14 cellular contexts compared by ENCODE assay signal in the genomic region with DNA sequence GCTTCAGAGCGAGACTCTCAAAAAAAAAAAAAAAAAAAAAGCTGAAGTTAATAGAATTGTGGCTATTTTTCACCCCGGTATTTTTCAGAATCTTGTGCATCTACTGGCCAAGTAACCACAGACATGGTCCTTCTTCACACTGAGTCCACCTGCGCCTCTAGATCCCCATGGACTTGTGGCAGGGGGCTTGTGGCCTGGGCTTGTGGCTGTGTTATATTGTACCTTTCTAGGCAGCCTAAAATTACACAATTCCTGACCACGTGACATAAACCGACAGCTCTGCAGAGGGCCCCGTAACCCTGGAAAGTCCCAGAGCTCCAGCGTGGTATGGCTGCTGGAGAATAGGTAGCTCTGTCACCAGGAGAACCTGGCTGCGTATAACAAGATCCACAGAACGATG. TPM values are rescaled to one million over a fixed set of nuclear protein-coding genes. Genes with fewer than 3 reads are reported as not detected.
A peak's percentile ranks its signal among the peaks of the same experiment; 100 is the strongest.
DNase-seq lines count a peak whose midpoint lies in the region; TF ChIP-seq lines count a peak whose summit lies in the region.
"Had no signal": no experiment of that assay in that cellular context is flagged by ENCODE, and none has a peak within 500 bp of the region (broad histone marks: within the 10 kb centered on the region; RNA-seq: fewer than 3 reads in every experiment).

No MANE protein-coding gene starts in this region.

- DNase-seq in GM12865 (ENCODE audit: low read depth): peak; percentile 34
- peak; percentile 89 for DNase-seq in NB4 (ENCODE audit: low read depth)
- DNase-seq in epithelial cell of proximal tubule (ENCODE audit: low read depth): peak; percentile 26
- no peak for DNase-seq in GM13977 (ENCODE audit: low spot score)
- no peak for DNase-seq in DMS114 treated with DMSO at 0.1 percent for 48 hours (lab: John Stamatoyannopoulos, UW; ENCODE audit: unreplicated experiment)
- DNase-seq: activated naive CD4-positive, alpha-beta T cell treated with anti-CD3 and anti-CD28 coated beads for 36 hours; Caco-2; left cardiac atrium; MM.1S; NCI-H2081 treated with DMSO at 0.1 percent for 48 hours; NCI-H526 treated with DMSO at 0.1 percent for 48 hours; psoas muscle; spleen had no signal

- no peak for TF ChIP-seq POLR2A in NB4 (IDR thresholded peaks at IDR 0.05; ENCODE audit: extremely low read depth, insufficient read length)

- H3K4me3 ChIP-seq in GM12865 (ENCODE audit: low read depth, low read length): no peak overlapping the region
- H3K4me3 ChIP-seq in NB4 (ENCODE audit: low read depth, low read length): no peak overlapping the region
- H3K4me3 ChIP-seq in epithelial cell of proximal tubule (ENCODE audit: low read depth, low read length): no peak overlapping the region
- H3K4me3 ChIP-seq: psoas muscle, spleen, thoracic aorta had no signal

- TF ChIP-seq CTCF in GM12865 (IDR thresholded peaks at IDR 0.05; ENCODE audit: insufficient read depth, low read depth, low read length, missing control alignments) (no peak), NB4 (IDR thresholded peaks at IDR 0.05; ENCODE audit: low read depth, low read length) (no peak), epithelial cell of proximal tubule (conservative IDR thresholded peaks at IDR 0.05; ENCODE audit: low read depth, low read length) (no peak), GM13977 (IDR thresholded peaks at IDR 0.05; ENCODE audit: extremely low read depth, insufficient read depth, missing control alignments) (no peak)

- in situ Hi-C loops in GM13977 (cut with MboI; ENCODE audit: low pct_unique_long_range_greater_than_20kb, low sequenced_read_pairs, unreplicated experiment): no loop called here

RNA-seq across cellular contexts. Expression of a gene that starts 10.9 kb away (rescaled TPM):
- total RNA-seq in epithelial cell of proximal tubule: 14.7 and 27.9 TPM in 2 replicates

RNA-seq across cellular contexts. Expression of a gene that starts 14.6 kb away (rescaled TPM):
- total RNA-seq in epithelial cell of proximal tubule: 32.0 and 45.4 TPM in 2 replicates

RNA-seq across cellular contexts. Expression of a gene that starts 14.8 kb away (rescaled TPM):
- 59.0 and 61.1 TPM in 2 replicates for total RNA-seq in epithelial cell of proximal tubule

RNA-seq across cellular contexts. Expression of a gene that starts 26.8 kb away (rescaled TPM):
- total RNA-seq in epithelial cell of proximal tubule: 227 and 342 TPM in 2 replicates

RNA-seq across cellular contexts. Expression of a gene that starts 28.2 kb away (rescaled TPM):
- 49.0 and 50.6 TPM in 2 replicates for total RNA-seq in epithelial cell of proximal tubule

Comparison
In these comparisons a context has a peak if more than half of its experiments do, and no peak if none do; other contexts are left out.
1. DNase-seq: peak in GM12865 (single experiment), NB4 (single experiment) and epithelial cell of proximal tubule (single experiment); none in GM13977 (single experiment) and DMS114 treated with DMSO at 0.1 percent for 48 hours (single experiment).